In the genomic region with DNA sequence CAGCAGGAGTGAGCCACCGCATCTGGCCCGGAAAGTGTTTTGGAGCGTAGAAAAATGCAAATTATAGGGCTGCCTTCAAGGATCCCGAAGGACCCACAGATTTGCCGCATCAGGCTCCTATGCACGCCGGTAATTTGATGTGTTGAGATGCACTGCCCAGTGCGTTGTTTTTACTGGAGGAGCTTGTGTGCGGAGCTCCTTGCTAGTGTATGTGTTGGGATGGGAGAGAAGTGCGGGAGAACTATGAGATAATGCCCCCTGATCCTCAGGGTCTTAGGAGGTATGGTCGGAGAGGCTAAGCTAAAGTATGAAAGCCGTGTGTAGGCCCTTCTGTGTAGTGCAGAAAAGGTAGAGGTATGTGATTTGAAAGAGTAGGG, we compare ENCODE assay signal across 8 cellular contexts. TPM values are rescaled to one million over a fixed set of nuclear protein-coding genes. Genes with fewer than 3 reads are reported as not detected.
A peak's percentile ranks its signal among the peaks of the same experiment; 100 is the strongest.
DNase-seq lines count a peak whose midpoint lies in the region; ATAC-seq and TF ChIP-seq lines count a peak whose summit lies in the region.

No MANE protein-coding gene starts in this region.

- H3K9me3 Mint-ChIP-seq in activated CD8-positive, alpha-beta T cell treated with anti-CD3 and anti-CD28 coated beads, Interleukin-2, amount 10 ng/mL, durations not matched to agents 7 days and 5 days (ENCODE audit: insufficient read depth): no peaks in the 10 kb centered on the region

- DNase-seq in Caki2 (ENCODE audit: low read depth): peak; percentile 36
- peak; percentile 34 for DNase-seq in activated CD8-positive, alpha-beta T cell treated with anti-CD3 and anti-CD28 coated beads, Interleukin-2, amount 10 ng/mL, durations not matched to agents 7 days and 5 days
- peak in 1 of 2 donors; percentile 35 for DNase-seq in foreskin fibroblast
- no peak for DNase-seq in skeletal muscle cell (ENCODE audit: low read depth)
- DNase-seq in kidney glomerular epithelial cell (lab: John Stamatoyannopoulos, UW): no peak

- peaks cover 50% of the 10 kb centered on the region for H3K4me1 Mint-ChIP-seq in activated CD8-positive, alpha-beta T cell treated with anti-CD3 and anti-CD28 coated beads, Interleukin-2, amount 10 ng/mL, durations not matched to agents 7 days and 5 days (ENCODE audit: low read depth)

- H3K4me3 Mint-ChIP-seq in activated CD8-positive, alpha-beta T cell treated with anti-CD3 and anti-CD28 coated beads, Interleukin-2, amount 10 ng/mL, durations not matched to agents 7 days and 5 days: peak overlapping the region; percentile 100

- peak overlapping the region; percentile 98 for H3K27ac Mint-ChIP-seq in activated CD8-positive, alpha-beta T cell treated with anti-CD3 and anti-CD28 coated beads, Interleukin-2, amount 10 ng/mL, durations not matched to agents 7 days and 5 days

- ATAC-seq in HG03135 (IDR thresholded peaks at IDR 0.05; ENCODE audit: unreplicated experiment) (peak; percentile 5), GM19351 (IDR thresholded peaks at IDR 0.05; ENCODE audit: unreplicated experiment) (no peak), GM21825 (IDR thresholded peaks at IDR 0.05; ENCODE audit: unreplicated experiment) (no peak)
- ATAC-seq in activated CD8-positive, alpha-beta T cell treated with anti-CD3 and anti-CD28 coated beads, Interleukin-2, amount 10 ng/mL, durations not matched to agents 7 days and 5 days: no peak

- H3K27me3 Mint-ChIP-seq in activated CD8-positive, alpha-beta T cell treated with anti-CD3 and anti-CD28 coated beads, Interleukin-2, amount 10 ng/mL, durations not matched to agents 7 days and 5 days (ENCODE audit: low read depth): no peaks in the 10 kb centered on the region

- POLR2A ChIA-PET in activated CD8-positive, alpha-beta T cell treated with anti-CD3 and anti-CD28 coated beads, Interleukin-2, amount 10 ng/mL, durations not matched to agents 7 days and 5 days (lab: Charles Lee): interaction anchor here (0.6 to 9.9 kb wide), 10 partner anchors 10 to 120 kb away, joined by 3 to 176 read pairs (median 6); a partner anchor contains a TSS

- in situ Hi-C loops in Caki2 (cut with HindIII; ENCODE audit: low pct_unique_long_range_greater_than_20kb, low sequenced_read_pairs): no loop called here

- no peak for TF ChIP-seq CTCF in foreskin fibroblast (IDR thresholded peaks at IDR 0.05; ENCODE audit: low read depth, low read length)

- peaks cover 43% of the 10 kb centered on the region for H3K36me3 Mint-ChIP-seq in activated CD8-positive, alpha-beta T cell treated with anti-CD3 and anti-CD28 coated beads, Interleukin-2, amount 10 ng/mL, durations not matched to agents 7 days and 5 days (ENCODE audit: low read depth)

- CTCF ChIA-PET in activated CD8-positive, alpha-beta T cell treated with anti-CD3 and anti-CD28 coated beads, Interleukin-2, amount 10 ng/mL, durations not matched to agents 7 days and 5 days (lab: Charles Lee): interaction anchor here (0.7 to 1.3 kb wide), 6 partner anchors 47 to 122 kb away, joined by 3 to 11 read pairs (median 3); a partner anchor contains a TSS

- peak overlapping the region; percentile 92 to 99 for H3K4me3 ChIP-seq in foreskin fibroblast (ENCODE audit: low read depth in 1 of 2, low read length in 2 of 2)
- peak overlapping the region; percentile 94 for H3K4me3 ChIP-seq in skeletal muscle cell (ENCODE audit: low read depth, low read length)

RNA-seq across cellular contexts. Expression of a gene that starts 1.3 kb away (rescaled TPM):
- 9.5 and 21.0 TPM in 2 replicates for total RNA-seq in Caki2 (2014; rRNA removed; shearing (Covaris generic); ENCODE audit: low replicate concordance)
- 10 to 100 TPM; 62.3 to 65.2 TPM for total RNA-seq in activated CD8-positive, alpha-beta T cell treated with anti-CD3 and anti-CD28 coated beads, Interleukin-2, amount 10 ng/mL, durations not matched to agents 7 days and 5 days

Comparison
In these comparisons a context has a peak if more than half of its experiments do, and no peak if none do; other contexts are left out.
1. DNase-seq: peak in Caki2 (single experiment) and activated CD8-positive, alpha-beta T cell treated with anti-CD3 and anti-CD28 coated beads, Interleukin-2, amount 10 ng/mL, durations not matched to agents 7 days and 5 days (single experiment); none in skeletal muscle cell (single experiment) and kidney glomerular epithelial cell (single experiment).